Comparison of ENCODE assay signal across 9 cellular contexts in the genomic region with DNA sequence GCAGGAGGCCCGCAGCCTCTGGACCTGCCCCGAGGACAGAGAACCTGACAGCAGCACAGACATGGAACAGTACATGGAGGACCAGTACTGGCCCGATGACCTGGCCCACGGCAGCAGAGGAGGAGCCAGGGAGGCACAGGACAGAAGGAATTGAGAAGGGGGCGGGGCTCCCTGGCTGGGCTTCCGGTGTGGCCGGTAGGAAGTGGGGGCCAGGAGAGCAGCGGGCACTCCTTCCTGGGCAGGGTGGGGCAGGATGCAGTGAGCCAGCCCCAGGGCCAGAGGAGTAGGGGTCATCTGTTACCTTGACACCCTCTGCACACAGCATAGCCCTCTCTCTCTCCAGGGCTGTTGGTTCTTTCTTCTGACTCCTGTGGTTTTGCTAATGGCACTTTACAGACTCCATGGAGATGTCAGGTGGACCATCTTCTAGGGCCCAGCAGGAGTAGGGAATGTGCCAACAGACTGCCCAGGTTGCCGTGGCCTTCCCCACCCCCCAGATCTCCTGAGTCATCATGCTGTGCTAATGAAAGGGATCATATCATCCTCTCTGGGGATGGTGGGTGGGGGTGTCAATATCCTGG. TPM values are rescaled to one million over a fixed set of nuclear protein-coding genes. Genes with fewer than 3 reads are reported as not detected.
A peak's percentile ranks its signal among the peaks of the same experiment; 100 is the strongest.
DNase-seq lines count a peak whose midpoint lies in the region; ATAC-seq, FAIRE-seq and TF ChIP-seq lines count a peak whose summit lies in the region.
"Had no signal": no experiment of that assay in that cellular context is flagged by ENCODE, and none has a peak within 500 bp of the region (broad histone marks: within the 10 kb centered on the region; RNA-seq: fewer than 3 reads in every experiment).

No MANE protein-coding gene starts in this region.

- no peaks in the 10 kb centered on the region for H3K9me3 ChIP-seq in OCI-LY3 (ENCODE audit: insufficient read depth, low read length)
- no peaks in the 10 kb centered on the region for H3K9me3 ChIP-seq in H1 (ENCODE audit: insufficient read depth in 2 of 2, low read depth in 1 of 2, low read length in 1 of 2)
- no peaks in the 10 kb centered on the region for H3K9me3 ChIP-seq in pancreas

- no peaks in the 10 kb centered on the region for H3K27me3 Mint-ChIP-seq in Calu3 (ENCODE audit: unreplicated experiment)

- no peaks in the 10 kb centered on the region for H3K9me3 Mint-ChIP-seq in Calu3 (ENCODE audit: low read depth, unreplicated experiment)

- H3K23ac ChIP-seq in H1 (ENCODE audit: insufficient read length): no peak overlapping the region

- no peaks in the 10 kb centered on the region for H3K23me2 ChIP-seq in H1 (ENCODE audit: low read depth, low read length)

- H4K20me1 ChIP-seq in OCI-LY3 (ENCODE audit: insufficient read depth, low read length) (peaks cover 74% of the 10 kb centered on the region), H1 (replicated peaks in 1 of 2; ENCODE audit: control insufficient read depth in 1 of 2, insufficient read depth in 2 of 2, low read length in 2 of 2) (peaks cover 54 to 58% of the 10 kb centered on the region in 2 experiments)

- H3K4me1 ChIP-seq in OCI-LY3 (ENCODE audit: low read length) (peaks cover 99% of the 10 kb centered on the region), H1 (replicated peaks in 1 of 4; ENCODE audit: control insufficient read depth in 3 of 4, insufficient read depth in 4 of 4, low read length in 3 of 4) (peaks cover 0 to 4% (median 1%) of the 10 kb centered on the region in 4 experiments; a peak in 3 of 7 replicates), pancreas (peaks cover 5 to 14% (median 10%) of the 10 kb centered on the region in 3 donors)

- H3K36me3 Mint-ChIP-seq in Calu3 (ENCODE audit: insufficient read depth, unreplicated experiment): peaks cover 50% of the 10 kb centered on the region

- no peak for TF ChIP-seq EP300 in H1 (IDR thresholded peaks at IDR 0.05; ENCODE audit: borderline replicate concordance in 1 of 2, low read depth in 2 of 2, low read length in 2 of 2)

- H2BK20ac ChIP-seq in H1 (ENCODE audit: low read length): no peak overlapping the region

- CTCF ChIA-PET in Calu3 (lab: Charles Lee) (interaction anchor here (0.6 kb wide), 1 partner anchor 162 kb away, joined by 3 read pairs; no protein-coding TSS in a partner anchor), H1 (lab: Charles Lee; ENCODE audit: partially characterized antibody) (interaction anchor here (0.8 to 1.5 kb wide), 6 partner anchors 8 to 207 kb away, joined by 3 to 4 read pairs (median 3); a partner anchor contains a TSS)

- 93% methylated on average over 9 of the region's 9 CpGs; no CpG with 5 or more reads in 1 of the 2 experiments for WGBS in H1 (ENCODE audit: extremely low coverage in 1 of 2, insufficient coverage in 1 of 2, insufficient read length in 1 of 2, insufficient replicate concordance in 2 of 2, low coverage in 1 of 2, low lambda C conversion rate in 2 of 2, missing lambda C conversion rate in 1 of 2), 2 experiments
- 72 to 80% methylated on average over 9 of the region's 9 CpGs for whole genome bisulfite sequencing in pancreas, 2 donors

- H3K79me1 ChIP-seq in H1 (ENCODE audit: low read depth, low read length): peaks cover 28% of the 10 kb centered on the region; the same call in 1 of the 2 replicates

- peaks cover 89% of the 10 kb centered on the region for H3K79me2 ChIP-seq in OCI-LY3 (ENCODE audit: low read length)
- peaks cover 24 to 46% of the 10 kb centered on the region in 2 experiments for H3K79me2 ChIP-seq in H1 (ENCODE audit: control insufficient read depth in 1 of 2, insufficient read depth in 2 of 2, low read length in 2 of 2)

- H3K27ac Mint-ChIP-seq in Calu3 (ENCODE audit: unreplicated experiment): peak overlapping the region; percentile 22

- intact Hi-C loops in Calu3 (cut with micrococcal nuclease; ENCODE audit: unreplicated experiment) (no loop called here), pancreas (cut with DNase I) (no loop called here)

- TF ChIP-seq CTCF in Calu3 (IDR thresholded peaks at IDR 0.05; ENCODE audit: unreplicated experiment) (no peak), OCI-LY3 (IDR thresholded peaks at IDR 0.05; ENCODE audit: low read depth, low read length) (no peak), H1 (IDR thresholded peaks at IDR 0.05; ENCODE audit: control extremely low read depth in 1 of 3, insufficient read depth in 1 of 3, low read depth in 1 of 3, low read length in 3 of 3) (no peak), pancreas (IDR thresholded peaks at IDR 0.05) (no peak), coronary artery (IDR thresholded peaks at IDR 0.05) (no peak)

- H3K4me2 ChIP-seq in OCI-LY3 (ENCODE audit: low read length) (peak overlapping the region; percentile 51), H1 (ENCODE audit: insufficient read depth in 1 of 2, low read depth in 2 of 2, low read length in 2 of 2) (no peak overlapping the region)

- H3K4me3 ChIP-seq in OCI-LY3 (ENCODE audit: low read length) (no peak overlapping the region), H1 (ENCODE audit: extremely low read depth in 1 of 4, insufficient read depth in 2 of 4, low read depth in 3 of 4, low read length in 4 of 4) (no peak overlapping the region), pancreas (no peak overlapping the region), coronary artery (no peak overlapping the region)

- no peak overlapping the region for H2BK15ac ChIP-seq in H1 (ENCODE audit: low read length)

- no TSS peak for BruUV-seq in Calu3 (replicated peaks; lab: Mats Ljungman, UMichigan)

- H3K9ac ChIP-seq in OCI-LY3 (ENCODE audit: low read length) (no peak overlapping the region; the same call in 1 of the 2 replicates), H1 (replicated peaks in 1 of 4; ENCODE audit: extremely low read depth in 1 of 4, low read depth in 3 of 4, low read length in 3 of 4) (no peak overlapping the region)

- ATAC-seq in pancreas (peak in 3 of 4 donors; percentile 33 to 60 (median 44)), GM18502 (IDR thresholded peaks at IDR 0.05; ENCODE audit: poor library complexity, unreplicated experiment) (no peak)

- no peak overlapping the region for H3K56ac ChIP-seq in H1 (replicated peaks; ENCODE audit: insufficient read length, low read depth, low read length)

- H3K36me3 ChIP-seq in OCI-LY3 (replicated peaks; ENCODE audit: low read depth, low read length) (peaks cover 77% of the 10 kb centered on the region), H1 (ENCODE audit: control insufficient read depth in 2 of 4, insufficient read depth in 4 of 4, low read length in 3 of 4) (peaks cover 51 to 87% (median 65%) of the 10 kb centered on the region in 4 experiments), pancreas (peaks cover 0 to 55% (median 28%) of the 10 kb centered on the region in 3 donors)

- H3K4me1 Mint-ChIP-seq in Calu3 (ENCODE audit: low read depth, unreplicated experiment): peaks cover 34% of the 10 kb centered on the region

- H4K8ac ChIP-seq in H1 (ENCODE audit: extremely low read depth, insufficient read depth, low read length): no peak overlapping the region

- H4K91ac ChIP-seq in H1 (replicated peaks; ENCODE audit: insufficient read length, low read length): no peak overlapping the region

- FAIRE-seq in H1 (lab: Jason Lieb, UNC): no peak
- no peak for FAIRE-seq in pancreas (lab: Jason Lieb, UNC)

- H3K4ac ChIP-seq in H1 (replicated peaks; ENCODE audit: insufficient read length, low read depth, low read length): no peak overlapping the region

- no peak overlapping the region for H3K18ac ChIP-seq in H1 (ENCODE audit: extremely low read depth, low read length)

- H3K4me3 Mint-ChIP-seq in Calu3 (ENCODE audit: low read depth, unreplicated experiment): no peak overlapping the region

- POLR2A ChIA-PET in H1 (lab: Charles Lee; ENCODE audit: partially characterized antibody): interaction anchor here (1.0 to 7.5 kb wide), 3 partner anchors 8 to 15 kb away, joined by 3 to 61 read pairs (median 38); a partner anchor contains a TSS

- no peak overlapping the region for H2BK12ac ChIP-seq in H1 (ENCODE audit: low read depth, low read length)

- no peak overlapping the region for H2AK5ac ChIP-seq in H1 (ENCODE audit: low read depth, low read length)

- no peak overlapping the region for H2BK5ac ChIP-seq in H1 (ENCODE audit: low read depth, low read length)

- no peak overlapping the region for H4K5ac ChIP-seq in H1 (ENCODE audit: insufficient read length, low read depth, low read length)

- DNase-seq in Calu3: no peak
- DNase-seq in H1 (ENCODE audit: low read depth in 1 of 2, low spot score in 2 of 2): no peak
- DNase-seq in pancreas: no peak
- no peak for DNase-seq in coronary artery (ENCODE audit: low spot score)
- no peak for DNase-seq in AG08395 (ENCODE audit: low spot score)
- DNase-seq in middle frontal gyrus (ENCODE audit: extremely low spot score, low spot score): no peak
- DNase-seq: NCI-H524 treated with DMSO at 0.1 percent for 48 hours had no signal

- TF ChIP-seq POLR2A in H1 (IDR thresholded peaks at IDR 0.05; ENCODE audit: control extremely low read depth in 1 of 2, low read depth in 2 of 2, low read length in 2 of 2): peak in 1 of 2 experiments; percentile 54; a peak in 2 of 3 replicates

- H2BK120ac ChIP-seq in H1 (replicated peaks; ENCODE audit: low read depth, low read length): no peak overlapping the region

- H3K14ac ChIP-seq in H1 (ENCODE audit: insufficient read length): no peak overlapping the region

- no peaks in the 10 kb centered on the region for H3K27me3 ChIP-seq in OCI-LY3 (ENCODE audit: low read depth, low read length)
- H3K27me3 ChIP-seq in H1 (replicated peaks in 1 of 4; ENCODE audit: control insufficient read depth in 3 of 4, extremely low read depth in 1 of 4, insufficient read depth in 3 of 4, low read length in 3 of 4): no peaks in the 10 kb centered on the region
- H3K27me3 ChIP-seq in pancreas: no peaks in the 10 kb centered on the region

- TF ChIP-seq RAD21 in H1 (IDR thresholded peaks at IDR 0.05 in 1 of 2, conservative IDR thresholded peaks at IDR 0.05 in 1 of 2; ENCODE audit: low read depth in 2 of 2, low read length in 2 of 2): no peak

- H2AFZ ChIP-seq in OCI-LY3 (ENCODE audit: low read depth, low read length) (no peak overlapping the region), H1 (ENCODE audit: low read length) (no peak overlapping the region)

- H3K27ac ChIP-seq in OCI-LY3 (ENCODE audit: low read length) (peak overlapping the region; percentile 99), H1 (ENCODE audit: low read depth, low read length) (no peak overlapping the region), pancreas (no peak overlapping the region), coronary artery (peak overlapping the region in 1 of 2 donors; percentile 47)

RNA-seq across cellular contexts. Expression of a gene that starts 8.6 kb away (rescaled TPM):
- total RNA-seq in Calu3 (2022) (75.6 and 155 TPM in 2 replicates), pancreas (10 to 100 TPM in 1 of 6 donors, 1 to 10 TPM in 5; 3.0 to 14.2 (median 5.7) TPM)
- total RNA-seq in H1 (2021; fragmentation: NEBNext Ultra II Directional; extraction: Animal tissue kit (Norgen Biotek cat#: 25700)): 2.9 and 4.0 TPM in 2 replicates
- polyA plus RNA-seq in H1 (2011; rRNA removed) (5.0 and 5.2 TPM in 2 replicates), pancreas (10 to 100 TPM in 1 of 2 donors, 1 to 10 TPM in 1; 8.4 to 11.0 TPM)
- polyA plus RNA-seq in H1 (2011; cell fraction: cytosol; rRNA removed): 5.5 TPM
- polyA plus RNA-seq in H1 (2011; cell fraction: nucleus; rRNA removed): 6.6 TPM
- 2.5 to 5.7 TPM (median 4.1 TPM) in 4 replicates for polyA plus RNA-seq in H1 (2012, experiment 1 of 2)
- polyA plus RNA-seq in H1 (2012, experiment 2 of 2): 3.0 TPM
- 3.1 TPM for polyA plus RNA-seq in H1 (2013, experiment 1 of 2)
- polyA plus RNA-seq in H1 (2013, experiment 2 of 2): 2.1 TPM
- polyA minus RNA-seq in H1 (2011; rRNA and poly(A)+ RNA removed): 1.8 and 2.0 TPM in 2 replicates
- polyA minus RNA-seq in H1 (2011; cell fraction: cytosol; rRNA and poly(A)+ RNA removed): 0.81 TPM
- 3.0 TPM for polyA minus RNA-seq in H1 (2011; cell fraction: nucleus; rRNA and poly(A)+ RNA removed)

RNA-seq across cellular contexts. Expression of a gene that starts 9.1 kb away (rescaled TPM):
- total RNA-seq in Calu3 (2022) (34.9 and 43.4 TPM in 2 replicates), pancreas (10 to 100 TPM; 10.8 to 26.8 (median 20.2) TPM)
- 122 and 125 TPM in 2 replicates for total RNA-seq in H1 (2021; fragmentation: NEBNext Ultra II Directional; extraction: Animal tissue kit (Norgen Biotek cat#: 25700))
- polyA plus RNA-seq in H1 (2011; rRNA removed) (112 and 167 TPM in 2 replicates), pancreas (10 to 100 TPM in 1 of 2 donors, 1 to 10 TPM in 1; 8.9 to 12.8 TPM)
- 150 TPM for polyA plus RNA-seq in H1 (2011; cell fraction: cytosol; rRNA removed)
- polyA plus RNA-seq in H1 (2011; cell fraction: nucleus; rRNA removed): 209 TPM
- 89.9 to 128 TPM (median 107 TPM) in 4 replicates for polyA plus RNA-seq in H1 (2012, experiment 1 of 2)
- 126 TPM for polyA plus RNA-seq in H1 (2012, experiment 2 of 2)
- 61.5 TPM for polyA plus RNA-seq in H1 (2013, experiment 1 of 2)
- 61.2 TPM for polyA plus RNA-seq in H1 (2013, experiment 2 of 2)
- polyA minus RNA-seq in H1 (2011; rRNA and poly(A)+ RNA removed): 157 and 180 TPM in 2 replicates
- polyA minus RNA-seq in H1 (2011; cell fraction: cytosol; rRNA and poly(A)+ RNA removed): 130 TPM
- 229 TPM for polyA minus RNA-seq in H1 (2011; cell fraction: nucleus; rRNA and poly(A)+ RNA removed)
